In the genomic region with DNA sequence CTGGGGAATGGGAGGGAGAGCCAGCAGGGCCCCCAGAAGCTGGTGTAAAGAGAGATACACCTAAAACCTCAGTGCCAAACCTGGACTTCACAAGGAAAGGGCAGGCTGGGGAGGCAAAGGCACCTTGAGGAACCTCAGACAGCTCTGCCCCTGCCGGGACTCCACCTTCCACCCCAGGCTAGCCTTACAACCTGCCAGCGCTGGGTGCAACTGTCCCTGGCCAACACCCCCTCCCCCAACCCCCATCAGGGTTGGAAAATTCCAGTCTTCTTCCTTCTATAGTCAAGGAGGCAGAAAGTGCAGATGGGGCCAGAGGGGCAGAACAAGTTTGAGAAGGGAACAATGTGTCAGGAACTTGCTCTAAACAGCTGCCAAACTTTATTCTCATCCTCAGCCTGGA, we compare ENCODE assay signal across 21 cellular contexts. TPM values are rescaled to one million over a fixed set of nuclear protein-coding genes. Genes with fewer than 3 reads are reported as not detected.
"Had no signal": no experiment of that assay in that cellular context is flagged by ENCODE, and none has a peak within 500 bp of the region (broad histone marks: within the 10 kb centered on the region; RNA-seq: fewer than 3 reads in every experiment).

No MANE protein-coding gene starts in this region.

- DNase-seq: activated CD4-positive, CD25-positive, alpha-beta regulatory T cell; activated CD8-positive, alpha-beta memory T cell treated with anti-CD3 and anti-CD28 coated beads, Interleukin-2, amount 50 U/mL, for 4 hours; activated CD8-positive, alpha-beta T cell treated with anti-CD3 and anti-CD28 coated beads, Interleukin-2, amount 10 ng/mL, durations not matched to agents 7 days and 5 days; activated effector memory CD4-positive, alpha-beta T cell treated with anti-CD3 and anti-CD28 coated beads, Interleukin-2, amount 50 U/mL, for 16 hours; activated T-cell treated with anti-CD3 and anti-CD28 coated beads, Interleukin-2, amount 50 U/mL, for 48 hours; amniotic stem cell; effector CD8-positive, alpha-beta T cell; hippocampal formation; natural killer cell; stimulated activated CD4-positive, alpha-beta T cell treated with anti-CD3 and anti-CD28 coated beads, Interleukin-1b, Interleukin-23, amount 100 ng/mL, for 48 hours; stimulated activated naive CD8-positive, alpha-beta T cell treated with anti-CD3 and anti-CD28 coated beads, Interleukin-15, amount 100 ng/mL, for 72 hours; T-helper 2 cell had no signal

- H3K27ac ChIP-seq: coronary artery had no signal

- H3K4me3 ChIP-seq: coronary artery had no signal

- FAIRE-seq: endothelial cell of umbilical vein, frontal cortex, keratinocyte, TTC549, urothelium cell line had no signal

- ATAC-seq: activated CD8-positive, alpha-beta T cell treated with anti-CD3 and anti-CD28 coated beads, Interleukin-2, amount 10 ng/mL, durations not matched to agents 7 days and 5 days; activated naive CD4-positive, alpha-beta T cell treated with anti-CD3 and anti-CD28 coated beads, Interleukin-2, amount 50 U/mL, for 72 hours; left lobe of liver; natural killer cell; sciatic nerve; stimulated activated naive CD8-positive, alpha-beta T cell treated with anti-CD3 and anti-CD28 coated beads, Interleukin-15, amount 100 ng/mL, for 72 hours had no signal

RNA-seq across cellular contexts. Expression of a gene that starts 10.7 kb away (rescaled TPM):
- total RNA-seq: activated CD8-positive, alpha-beta T cell treated with anti-CD3 and anti-CD28 coated beads, Interleukin-2, amount 10 ng/mL, durations not matched to agents 7 days and 5 days; endothelial cell of umbilical vein; natural killer cell had no signal
- polyA plus RNA-seq: keratinocyte had no signal
